ENCODE assay signal across 22 cellular contexts in genomic region chr6:123509112-123509511, GRCh38.
DNase-seq lines count a peak whose midpoint lies in the region; ATAC-seq, FAIRE-seq and TF ChIP-seq lines count a peak whose summit lies in the region.
"Had no signal": no experiment of that assay in that cellular context is flagged by ENCODE, and none has a peak within 500 bp of the region (broad histone marks: within the 10 kb centered on the region; RNA-seq: fewer than 3 reads in every experiment).

No MANE protein-coding gene starts in this region.

- H3K9ac ChIP-seq in mesenchymal stem cell (ENCODE audit: low read length) (no peak overlapping the region), trophoblast cell (ENCODE audit: low read length) (no peak overlapping the region)
- H3K9ac ChIP-seq: BLaER1 had no signal

- H4K12ac ChIP-seq in trophoblast cell (ENCODE audit: low read depth, low read length), result no peak overlapping the region

- FAIRE-seq in urothelium cell line (lab: Jason Lieb, UNC), result no peak
- FAIRE-seq: G401.6, GM12892, GM19239, H54 had no signal

- H2AFZ ChIP-seq in mesenchymal stem cell (ENCODE audit: low read depth, low read length), result no peak overlapping the region
- no peak overlapping the region for H2AFZ ChIP-seq in trophoblast cell (ENCODE audit: insufficient read depth, low read length, poor library complexity)
- H2AFZ ChIP-seq: GM23338 had no signal

- H3K4me1 ChIP-seq in A673 (ENCODE audit: insufficient read depth, low read length, poor library complexity, severe bottlenecking), result peaks cover 13% of the 10 kb centered on the region
- no peaks in the 10 kb centered on the region for H3K4me1 ChIP-seq in mesenchymal stem cell (ENCODE audit: control insufficient read depth, insufficient read depth, low read depth, low read length)
- no peaks in the 10 kb centered on the region for H3K4me1 ChIP-seq in trophoblast cell (ENCODE audit: control insufficient read depth in 1 of 2, insufficient read depth in 2 of 2, low read length in 2 of 2)
- H3K4me1 ChIP-seq: BLaER1, Caco-2 had no signal

- H2BK15ac ChIP-seq in mesenchymal stem cell (ENCODE audit: low read depth, poor library complexity, severe bottlenecking), result no peak overlapping the region

- H3K79me1 ChIP-seq in mesenchymal stem cell (replicated peaks; ENCODE audit: low read length, poor library complexity, severe bottlenecking), result no peaks in the 10 kb centered on the region
- no peaks in the 10 kb centered on the region for H3K79me1 ChIP-seq in trophoblast cell (ENCODE audit: low read length)

- DNase-seq in A673 (ENCODE audit: low spot score), result peak; percentile 45
- DNase-seq in NCI-H69 (lab: John Stamatoyannopoulos, UW), result peak; percentile 22
- DNase-seq in mesenchymal stem cell, result peak; percentile 67
- DNase-seq in trophoblast cell, result peak; percentile 25 to 38
- DNase-seq in stimulated activated CD4-positive, alpha-beta T cell treated with anti-CD3 and anti-CD28 coated beads, Interleukin-12 subunit alpha, Interleukin-12 subunit beta, amount 100 ng/mL, for 4 hours, result no peak
- DNase-seq in putamen (ENCODE audit: low spot score), result no peak
- no peak for DNase-seq in urothelium cell line (ENCODE audit: low spot score)
- DNase-seq: Caco-2; CD4-positive, CD25-positive, alpha-beta regulatory T cell; CD8-positive, alpha-beta T cell; DMS153; DND-41; HFFc6 had no signal

- no peak overlapping the region for H2BK120ac ChIP-seq in mesenchymal stem cell (ENCODE audit: low read depth, low read length)
- no peak overlapping the region for H2BK120ac ChIP-seq in trophoblast cell (ENCODE audit: insufficient read depth, low read length, poor library complexity)

- H3K4me2 ChIP-seq in mesenchymal stem cell (ENCODE audit: low read length, poor library complexity, severe bottlenecking), result no peak overlapping the region
- H3K4me2 ChIP-seq in trophoblast cell (ENCODE audit: low read length), result no peak overlapping the region
- H3K4me2 ChIP-seq: BLaER1, GM23338 had no signal

- H2BK12ac ChIP-seq in mesenchymal stem cell (ENCODE audit: low read length in 2 of 2), result no peak overlapping the region
- no peak overlapping the region for H2BK12ac ChIP-seq in trophoblast cell (ENCODE audit: low read length)

- H3K14ac ChIP-seq in mesenchymal stem cell (ENCODE audit: low read length in 2 of 2) (no peak overlapping the region), trophoblast cell (ENCODE audit: low read length) (no peak overlapping the region)

- no TSS peak for BruUV-seq in A673 (replicated peaks; lab: Mats Ljungman, UMichigan)

- H3K4me3 ChIP-seq in A673 (ENCODE audit: low read depth, low read length, poor library complexity, severe bottlenecking), result no peak overlapping the region
- H3K4me3 ChIP-seq in mesenchymal stem cell (ENCODE audit: insufficient read depth in 1 of 2, low read depth in 1 of 2, low read length in 2 of 2), result no peak overlapping the region
- H3K4me3 ChIP-seq in trophoblast cell (ENCODE audit: low read depth, low read length), result no peak overlapping the region
- H3K4me3 ChIP-seq: BLaER1, GM23338, HAP-1 had no signal

- intact Hi-C loops in A673 (cut with micrococcal nuclease; ENCODE audit: unreplicated experiment), result no loop called here

- H3K9me3 ChIP-seq in A673 (ENCODE audit: low read depth, low read length, poor library complexity, severe bottlenecking) (no peaks in the 10 kb centered on the region), mesenchymal stem cell (ENCODE audit: control insufficient read depth, low read length) (no peaks in the 10 kb centered on the region), trophoblast cell (ENCODE audit: insufficient read depth, low read depth, low read length) (no peaks in the 10 kb centered on the region)
- H3K9me3 ChIP-seq: BLaER1, Caco-2, HAP-1 had no signal

- no peak for TF ChIP-seq CTCF in A673 (conservative IDR thresholded peaks at IDR 0.05; ENCODE audit: low read depth, low read length)

- no peaks in the 10 kb centered on the region for H3K27me3 ChIP-seq in A673 (replicated peaks; ENCODE audit: insufficient read depth, low read depth, low read length, poor library complexity)
- no peaks in the 10 kb centered on the region for H3K27me3 ChIP-seq in mesenchymal stem cell (ENCODE audit: control insufficient read depth in 1 of 2, insufficient read depth in 1 of 2, low read length in 2 of 2)
- H3K27me3 ChIP-seq in trophoblast cell (ENCODE audit: insufficient read depth, low read length), result no peaks in the 10 kb centered on the region
- H3K27me3 ChIP-seq: BLaER1 had no signal

- H4K8ac ChIP-seq in mesenchymal stem cell (ENCODE audit: low read length), result no peak overlapping the region
- no peak overlapping the region for H4K8ac ChIP-seq in trophoblast cell (ENCODE audit: low read depth, low read length)

- CTCF ChIA-PET in A673 (lab: Charles Lee), result no interaction called here

- H2AK5ac ChIP-seq in mesenchymal stem cell (ENCODE audit: low read length, severe bottlenecking) (no peak overlapping the region), trophoblast cell (ENCODE audit: low read length) (no peak overlapping the region)

- H4K91ac ChIP-seq in mesenchymal stem cell (ENCODE audit: low read length) (no peak overlapping the region), trophoblast cell (ENCODE audit: low read depth, low read length) (no peak overlapping the region)

- no peak overlapping the region for H3K4ac ChIP-seq in mesenchymal stem cell (ENCODE audit: low read depth in 1 of 2, low read length in 2 of 2)
- no peak overlapping the region for H3K4ac ChIP-seq in trophoblast cell (ENCODE audit: low read depth, low read length)

- no peak overlapping the region for H2BK5ac ChIP-seq in mesenchymal stem cell (ENCODE audit: low read depth, low read length, poor library complexity, severe bottlenecking)
- H2BK5ac ChIP-seq in trophoblast cell (ENCODE audit: low read depth, low read length, poor library complexity), result no peak overlapping the region

- H3K27ac ChIP-seq in A673 (ENCODE audit: low read depth, low read length, poor library complexity, severe bottlenecking) (no peak overlapping the region), mesenchymal stem cell (ENCODE audit: low read length, poor library complexity, severe bottlenecking) (no peak overlapping the region), trophoblast cell (ENCODE audit: low read depth, low read length) (no peak overlapping the region)
- H3K27ac ChIP-seq: BLaER1, C4-2B had no signal

- H3K18ac ChIP-seq in mesenchymal stem cell (ENCODE audit: low read depth in 1 of 2, low read length in 2 of 2) (peak overlapping the region in 1 of 2 experiments; percentile 6), trophoblast cell (ENCODE audit: low read length) (no peak overlapping the region)

- POLR2A ChIA-PET in A673 (lab: Charles Lee; ENCODE audit: low non-redundant PET), result no interaction called here

- no peak for ATAC-seq in GM18498 (IDR thresholded peaks at IDR 0.05; ENCODE audit: unreplicated experiment)
- ATAC-seq: CD8-positive, alpha-beta T cell; GM23338 had no signal

- no peaks in the 10 kb centered on the region for H3K79me2 ChIP-seq in trophoblast cell (ENCODE audit: control insufficient read depth, insufficient read depth, low read length, poor library complexity)

- H3K23ac ChIP-seq in mesenchymal stem cell (ENCODE audit: low read length in 2 of 2) (no peak overlapping the region), trophoblast cell (ENCODE audit: low read length) (no peak overlapping the region)

- WGBS in mesenchymal stem cell, result 0% methylated on average over 1 of the region's 1 CpG
- WGBS in trophoblast cell (ENCODE audit: extremely low coverage, insufficient coverage, insufficient read length), result no CpG with 5 or more reads among the region's 1 CpG

- H3K36me3 ChIP-seq in A673 (ENCODE audit: insufficient read depth, low read length, poor library complexity, severe bottlenecking), result no peaks in the 10 kb centered on the region
- no peaks in the 10 kb centered on the region for H3K36me3 ChIP-seq in mesenchymal stem cell (ENCODE audit: control insufficient read depth in 1 of 2, insufficient read depth in 2 of 2, low read depth in 1 of 2, low read length in 2 of 2)
- no peaks in the 10 kb centered on the region for H3K36me3 ChIP-seq in trophoblast cell (ENCODE audit: control insufficient read depth in 1 of 2, insufficient read depth in 2 of 2, low read length in 2 of 2)
- H3K36me3 ChIP-seq: BLaER1, HAP-1 had no signal

Comparison
In these comparisons a context has a peak if more than half of its experiments do, and no peak if none do; other contexts are left out.
1. DNase-seq: peak in A673 (single experiment), NCI-H69 (single experiment), mesenchymal stem cell (single experiment) and trophoblast cell (2 of 2); none in stimulated activated CD4-positive, alpha-beta T cell treated with anti-CD3 and anti-CD28 coated beads, Interleukin-12 subunit alpha, Interleukin-12 subunit beta, amount 100 ng/mL, for 4 hours (single experiment), putamen (single experiment) and urothelium cell line (single experiment).